2 cellular contexts compared by ENCODE assay signal in the genomic region with DNA sequence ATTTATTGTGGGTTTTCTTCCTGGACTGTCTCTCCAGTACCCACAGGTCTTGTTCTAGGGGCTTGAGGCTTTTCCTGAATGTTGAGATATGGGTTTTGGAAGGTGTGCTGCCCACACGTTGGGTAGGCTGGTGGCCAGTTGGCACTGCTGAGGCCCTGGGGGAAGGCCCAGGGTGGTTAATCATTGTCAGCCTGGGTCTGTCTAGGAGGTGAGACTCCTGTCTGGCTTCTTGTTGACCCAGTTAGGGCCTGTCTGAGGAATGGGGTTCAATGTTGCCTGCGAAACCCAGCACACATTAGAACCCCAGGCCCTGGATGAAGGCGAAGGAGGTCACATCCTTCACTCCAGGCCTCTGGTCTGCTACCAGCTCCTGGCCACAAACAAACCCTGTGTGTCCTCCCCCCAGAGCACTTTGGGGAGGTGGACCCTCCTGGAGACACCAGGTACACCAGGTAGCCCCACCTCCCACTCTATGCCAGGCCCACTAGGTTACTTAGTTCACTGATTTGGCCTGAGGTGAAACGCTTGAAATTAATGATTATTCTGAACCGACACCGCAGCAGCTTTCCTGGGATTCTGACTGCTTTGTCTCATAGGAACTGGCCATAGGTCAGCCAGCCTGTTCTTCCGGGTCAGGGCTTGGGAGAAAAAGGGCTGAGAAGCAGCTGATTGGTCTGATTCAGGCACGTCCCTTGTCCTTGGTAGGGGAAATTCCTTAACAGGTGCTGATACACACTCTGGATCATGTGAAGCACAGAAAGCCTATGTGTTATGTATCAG.
TF ChIP-seq lines count a peak whose summit lies in the region.

No MANE protein-coding gene starts in this region.

TF ChIP-seq in A549, 52 proteins besides CTCF, POLR2A, EP300 and RAD21:
- TF ChIP-seq RFX5 (IDR thresholded peaks at IDR 0.05), result no peak
- TF ChIP-seq, protein P1, sequence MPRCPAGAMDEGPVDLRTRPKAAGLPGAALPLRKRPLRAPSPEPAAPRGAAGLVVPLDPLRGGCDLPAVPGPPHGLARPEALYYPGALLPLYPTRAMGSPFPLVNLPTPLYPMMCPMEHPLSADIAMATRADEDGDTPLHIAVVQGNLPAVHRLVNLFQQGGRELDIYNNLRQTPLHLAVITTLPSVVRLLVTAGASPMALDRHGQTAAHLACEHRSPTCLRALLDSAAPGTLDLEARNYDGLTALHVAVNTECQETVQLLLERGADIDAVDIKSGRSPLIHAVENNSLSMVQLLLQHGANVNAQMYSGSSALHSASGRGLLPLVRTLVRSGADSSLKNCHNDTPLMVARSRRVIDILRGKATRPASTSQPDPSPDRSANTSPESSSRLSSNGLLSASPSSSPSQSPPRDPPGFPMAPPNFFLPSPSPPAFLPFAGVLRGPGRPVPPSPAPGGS (IDR thresholded peaks at IDR 0.05), result 0 out of 3 replicates have a peak, but pooled peaks have one; percentile 20

TF ChIP-seq in SK-N-SH treated with all-trans-retinoic acid at 6 μM for 48 hours, 23 proteins besides CTCF, POLR2A, EP300 and RAD21:
- TF ChIP-seq, protein P2, sequence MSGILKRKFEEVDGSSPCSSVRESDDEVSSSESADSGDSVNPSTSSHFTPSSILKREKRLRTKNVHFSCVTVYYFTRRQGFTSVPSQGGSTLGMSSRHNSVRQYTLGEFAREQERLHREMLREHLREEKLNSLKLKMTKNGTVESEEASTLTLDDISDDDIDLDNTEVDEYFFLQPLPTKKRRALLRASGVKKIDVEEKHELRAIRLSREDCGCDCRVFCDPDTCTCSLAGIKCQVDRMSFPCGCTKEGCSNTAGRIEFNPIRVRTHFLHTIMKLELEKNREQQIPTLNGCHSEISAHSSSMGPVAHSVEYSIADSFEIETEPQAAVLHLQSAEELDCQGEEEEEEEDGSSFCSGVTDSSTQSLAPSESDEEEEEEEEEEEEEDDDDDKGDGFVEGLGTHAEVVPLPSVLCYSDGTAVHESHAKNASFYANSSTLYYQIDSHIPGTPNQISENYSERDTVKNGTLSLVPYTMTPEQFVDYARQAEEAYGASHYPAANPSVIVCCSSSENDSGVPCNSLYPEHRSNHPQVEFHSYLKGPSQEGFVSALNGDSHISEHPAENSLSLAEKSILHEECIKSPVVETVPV (CRISPR knock-in tag; IDR thresholded peaks at IDR 0.05), result no peak
- TF ChIP-seq ARNTL (CRISPR knock-in tag; IDR thresholded peaks at IDR 0.05; ENCODE audit: borderline replicate concordance, low read depth), result no peak
- TF ChIP-seq, protein P3, sequence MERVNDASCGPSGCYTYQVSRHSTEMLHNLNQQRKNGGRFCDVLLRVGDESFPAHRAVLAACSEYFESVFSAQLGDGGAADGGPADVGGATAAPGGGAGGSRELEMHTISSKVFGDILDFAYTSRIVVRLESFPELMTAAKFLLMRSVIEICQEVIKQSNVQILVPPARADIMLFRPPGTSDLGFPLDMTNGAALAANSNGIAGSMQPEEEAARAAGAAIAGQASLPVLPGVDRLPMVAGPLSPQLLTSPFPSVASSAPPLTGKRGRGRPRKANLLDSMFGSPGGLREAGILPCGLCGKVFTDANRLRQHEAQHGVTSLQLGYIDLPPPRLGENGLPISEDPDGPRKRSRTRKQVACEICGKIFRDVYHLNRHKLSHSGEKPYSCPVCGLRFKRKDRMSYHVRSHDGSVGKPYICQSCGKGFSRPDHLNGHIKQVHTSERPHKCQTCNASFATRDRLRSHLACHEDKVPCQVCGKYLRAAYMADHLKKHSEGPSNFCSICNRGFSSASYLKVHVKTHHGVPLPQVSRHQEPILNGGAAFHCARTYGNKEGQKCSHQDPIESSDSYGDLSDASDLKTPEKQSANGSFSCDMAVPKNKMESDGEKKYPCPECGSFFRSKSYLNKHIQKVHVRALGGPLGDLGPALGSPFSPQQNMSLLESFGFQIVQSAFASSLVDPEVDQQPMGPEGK (CRISPR knock-in tag; IDR thresholded peaks at IDR 0.05; ENCODE audit: borderline replicate concordance), result no peak
- TF ChIP-seq, protein P4, sequence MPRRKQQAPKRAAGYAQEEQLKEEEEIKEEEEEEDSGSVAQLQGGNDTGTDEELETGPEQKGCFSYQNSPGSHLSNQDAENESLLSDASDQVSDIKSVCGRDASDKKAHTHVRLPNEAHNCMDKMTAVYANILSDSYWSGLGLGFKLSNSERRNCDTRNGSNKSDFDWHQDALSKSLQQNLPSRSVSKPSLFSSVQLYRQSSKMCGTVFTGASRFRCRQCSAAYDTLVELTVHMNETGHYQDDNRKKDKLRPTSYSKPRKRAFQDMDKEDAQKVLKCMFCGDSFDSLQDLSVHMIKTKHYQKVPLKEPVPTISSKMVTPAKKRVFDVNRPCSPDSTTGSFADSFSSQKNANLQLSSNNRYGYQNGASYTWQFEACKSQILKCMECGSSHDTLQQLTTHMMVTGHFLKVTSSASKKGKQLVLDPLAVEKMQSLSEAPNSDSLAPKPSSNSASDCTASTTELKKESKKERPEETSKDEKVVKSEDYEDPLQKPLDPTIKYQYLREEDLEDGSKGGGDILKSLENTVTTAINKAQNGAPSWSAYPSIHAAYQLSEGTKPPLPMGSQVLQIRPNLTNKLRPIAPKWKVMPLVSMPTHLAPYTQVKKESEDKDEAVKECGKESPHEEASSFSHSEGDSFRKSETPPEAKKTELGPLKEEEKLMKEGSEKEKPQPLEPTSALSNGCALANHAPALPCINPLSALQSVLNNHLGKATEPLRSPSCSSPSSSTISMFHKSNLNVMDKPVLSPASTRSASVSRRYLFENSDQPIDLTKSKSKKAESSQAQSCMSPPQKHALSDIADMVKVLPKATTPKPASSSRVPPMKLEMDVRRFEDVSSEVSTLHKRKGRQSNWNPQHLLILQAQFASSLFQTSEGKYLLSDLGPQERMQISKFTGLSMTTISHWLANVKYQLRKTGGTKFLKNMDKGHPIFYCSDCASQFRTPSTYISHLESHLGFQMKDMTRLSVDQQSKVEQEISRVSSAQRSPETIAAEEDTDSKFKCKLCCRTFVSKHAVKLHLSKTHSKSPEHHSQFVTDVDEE (CRISPR knock-in tag; IDR thresholded peaks at IDR 0.05), result no peak
- TF ChIP-seq, protein P5, sequence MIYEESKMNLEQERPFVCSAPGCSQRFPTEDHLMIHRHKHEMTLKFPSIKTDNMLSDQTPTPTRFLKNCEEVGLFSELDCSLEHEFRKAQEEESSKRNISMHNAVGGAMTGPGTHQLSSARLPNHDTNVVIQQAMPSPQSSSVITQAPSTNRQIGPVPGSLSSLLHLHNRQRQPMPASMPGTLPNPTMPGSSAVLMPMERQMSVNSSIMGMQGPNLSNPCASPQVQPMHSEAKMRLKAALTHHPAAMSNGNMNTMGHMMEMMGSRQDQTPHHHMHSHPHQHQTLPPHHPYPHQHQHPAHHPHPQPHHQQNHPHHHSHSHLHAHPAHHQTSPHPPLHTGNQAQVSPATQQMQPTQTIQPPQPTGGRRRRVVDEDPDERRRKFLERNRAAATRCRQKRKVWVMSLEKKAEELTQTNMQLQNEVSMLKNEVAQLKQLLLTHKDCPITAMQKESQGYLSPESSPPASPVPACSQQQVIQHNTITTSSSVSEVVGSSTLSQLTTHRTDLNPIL (CRISPR knock-in tag; IDR thresholded peaks at IDR 0.05; ENCODE audit: low read depth), result no peak
- no peak for TF ChIP-seq ZFP30 (CRISPR knock-in tag; IDR thresholded peaks at IDR 0.05)
